In the genomic region with DNA sequence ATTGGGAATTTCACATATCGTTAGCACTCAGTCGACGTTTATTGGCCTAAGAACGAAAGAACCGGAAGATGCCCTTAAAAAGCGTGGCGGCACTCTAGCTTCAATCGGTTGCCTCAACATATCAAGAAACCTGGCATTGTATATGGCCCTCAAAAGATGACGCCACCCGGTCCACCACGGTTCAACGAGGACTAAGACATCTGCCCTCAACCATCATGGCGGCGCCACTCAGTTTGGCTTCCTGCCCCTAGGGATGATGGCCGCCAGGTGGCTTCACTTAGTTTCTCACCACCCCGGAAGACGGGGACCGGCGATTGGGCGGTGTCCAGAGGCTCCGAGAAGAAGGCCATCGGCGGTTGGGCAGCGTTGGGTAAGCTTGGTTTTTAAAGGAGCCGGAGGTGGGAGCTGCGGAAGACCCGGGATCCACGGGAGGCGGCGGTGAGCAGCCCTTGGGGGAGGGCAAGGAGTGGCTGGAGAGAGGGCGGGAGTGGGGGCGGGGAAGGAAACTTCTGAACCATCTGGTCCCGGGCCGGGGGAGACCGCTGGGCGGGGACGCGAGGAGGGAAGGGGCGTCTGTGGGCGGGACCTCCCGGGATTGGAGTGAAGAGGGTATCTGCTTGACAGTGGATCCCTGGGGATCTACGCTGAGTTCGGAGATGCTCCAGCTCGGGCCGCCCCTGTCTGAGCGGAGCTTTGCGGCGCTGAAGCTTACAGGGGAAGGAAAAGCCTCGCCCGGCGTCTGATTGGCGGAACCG, we compare ENCODE assay signal across 1 cellular context.
A peak's percentile ranks its signal among the peaks of the same experiment; 100 is the strongest.
TF ChIP-seq lines count a peak whose summit lies in the region.

Gene PRR14, plus strand, starts transcription at position 592 of the 755 bp plus-strand sequence. CDS start 686 bp downstream, outside the sequence.

TF ChIP-seq in HepG2, 621 proteins besides CTCF, POLR2A, EP300 and RAD21 (continued from another document and continues in another):
- TF ChIP-seq, protein P1, sequence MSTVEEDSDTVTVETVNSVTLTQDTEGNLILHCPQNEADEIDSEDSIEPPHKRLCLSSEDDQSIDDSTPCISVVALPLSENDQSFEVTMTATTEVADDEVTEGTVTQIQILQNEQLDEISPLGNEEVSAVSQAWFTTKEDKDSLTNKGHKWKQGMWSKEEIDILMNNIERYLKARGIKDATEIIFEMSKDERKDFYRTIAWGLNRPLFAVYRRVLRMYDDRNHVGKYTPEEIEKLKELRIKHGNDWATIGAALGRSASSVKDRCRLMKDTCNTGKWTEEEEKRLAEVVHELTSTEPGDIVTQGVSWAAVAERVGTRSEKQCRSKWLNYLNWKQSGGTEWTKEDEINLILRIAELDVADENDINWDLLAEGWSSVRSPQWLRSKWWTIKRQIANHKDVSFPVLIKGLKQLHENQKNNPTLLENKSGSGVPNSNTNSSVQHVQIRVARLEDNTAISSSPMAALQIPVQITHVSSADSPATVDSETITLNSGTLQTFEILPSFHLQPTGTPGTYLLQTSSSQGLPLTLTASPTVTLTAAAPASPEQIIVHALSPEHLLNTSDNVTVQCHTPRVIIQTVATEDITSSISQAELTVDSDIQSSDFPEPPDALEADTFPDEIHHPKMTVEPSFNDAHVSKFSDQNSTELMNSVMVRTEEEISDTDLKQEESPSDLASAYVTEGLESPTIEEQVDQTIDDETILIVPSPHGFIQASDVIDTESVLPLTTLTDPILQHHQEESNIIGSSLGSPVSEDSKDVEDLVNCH (CRISPR knock-in tag; IDR thresholded peaks at IDR 0.05): 0 out of 2 replicates have a peak, but pooled peaks have one; percentile 47
- TF ChIP-seq ZFP62 (CRISPR knock-in tag; IDR thresholded peaks at IDR 0.05) (no peak), ZMAT5 (CRISPR knock-in tag; IDR thresholded peaks at IDR 0.05; ENCODE audit: borderline replicate concordance, low read depth) (no peak), XBP1 (CRISPR knock-in tag; IDR thresholded peaks at IDR 0.05) (no peak), ZNF124 (CRISPR knock-in tag; IDR thresholded peaks at IDR 0.05) (no peak), SIX4 (CRISPR knock-in tag; IDR thresholded peaks at IDR 0.05) (no peak), KIAA2018 (CRISPR knock-in tag; IDR thresholded peaks at IDR 0.05; ENCODE audit: borderline replicate concordance) (no peak), ZNF143 (CRISPR knock-in tag; IDR thresholded peaks at IDR 0.05) (peak; percentile 80), PHF20 (CRISPR knock-in tag; IDR thresholded peaks at IDR 0.05) (peak; percentile 86), KDM5B (CRISPR knock-in tag; IDR thresholded peaks at IDR 0.05; ENCODE audit: borderline replicate concordance) (0 out of 2 replicates have a peak, but pooled peaks have one; percentile 21), ZZZ3 (CRISPR knock-in tag; IDR thresholded peaks at IDR 0.05; ENCODE audit: borderline replicate concordance) (0 out of 2 replicates have a peak, but pooled peaks have one; percentile 54), NFIB (CRISPR knock-in tag; IDR thresholded peaks at IDR 0.05; ENCODE audit: borderline replicate concordance) (no peak), ZNF557 (CRISPR knock-in tag; IDR thresholded peaks at IDR 0.05) (0 out of 2 replicates have a peak, but pooled peaks have one; percentile 2), ZNF281 (CRISPR knock-in tag; IDR thresholded peaks at IDR 0.05; ENCODE audit: borderline replicate concordance) (peak; percentile 87; the same call in 1 of the 2 replicates), ZNF776 (CRISPR knock-in tag; IDR thresholded peaks at IDR 0.05) (no peak), ZNF678 (CRISPR knock-in tag; IDR thresholded peaks at IDR 0.05) (no peak), KDM1A (CRISPR knock-in tag; IDR thresholded peaks at IDR 0.05) (no peak), ZNF816 (CRISPR knock-in tag; IDR thresholded peaks at IDR 0.05; ENCODE audit: borderline replicate concordance) (no peak), FOXP1 (IDR thresholded peaks at IDR 0.05) (no peak), FOXP1 (CRISPR knock-in tag; IDR thresholded peaks at IDR 0.05) (no peak), ZNF598 (CRISPR knock-in tag; IDR thresholded peaks at IDR 0.05; ENCODE audit: borderline replicate concordance) (0 out of 2 replicates have a peak, but pooled peaks have one; percentile 10), ZFP82 (CRISPR knock-in tag; IDR thresholded peaks at IDR 0.05; ENCODE audit: borderline replicate concordance) (0 out of 2 replicates have a peak, but pooled peaks have one; percentile 11), TAF15 (IDR thresholded peaks at IDR 0.05; ENCODE audit: low read depth, low read length, poor library complexity, severe bottlenecking) (peak; percentile 83), KAT8 (CRISPR knock-in tag; IDR thresholded peaks at IDR 0.05) (peak; percentile 93), ZNF605 (CRISPR knock-in tag; IDR thresholded peaks at IDR 0.05) (no peak), ZNF451 (CRISPR knock-in tag; IDR thresholded peaks at IDR 0.05) (no peak), ZNF337 (CRISPR knock-in tag; IDR thresholded peaks at IDR 0.05; ENCODE audit: borderline replicate concordance, low read depth) (peak; percentile 49; the same call in 1 of the 2 replicates), MED8 (CRISPR knock-in tag; IDR thresholded peaks at IDR 0.05; ENCODE audit: insufficient replicate concordance) (peak; percentile 44), SUZ12 (IDR thresholded peaks at IDR 0.05; ENCODE audit: low read depth, low read length) (no peak), ZNF101 (CRISPR knock-in tag; IDR thresholded peaks at IDR 0.05; ENCODE audit: borderline replicate concordance, low read depth) (no peak), MEIS2 (CRISPR knock-in tag; IDR thresholded peaks at IDR 0.05) (peak; percentile 17; the same call in 1 of the 2 replicates)
- TF ChIP-seq, protein P2, sequence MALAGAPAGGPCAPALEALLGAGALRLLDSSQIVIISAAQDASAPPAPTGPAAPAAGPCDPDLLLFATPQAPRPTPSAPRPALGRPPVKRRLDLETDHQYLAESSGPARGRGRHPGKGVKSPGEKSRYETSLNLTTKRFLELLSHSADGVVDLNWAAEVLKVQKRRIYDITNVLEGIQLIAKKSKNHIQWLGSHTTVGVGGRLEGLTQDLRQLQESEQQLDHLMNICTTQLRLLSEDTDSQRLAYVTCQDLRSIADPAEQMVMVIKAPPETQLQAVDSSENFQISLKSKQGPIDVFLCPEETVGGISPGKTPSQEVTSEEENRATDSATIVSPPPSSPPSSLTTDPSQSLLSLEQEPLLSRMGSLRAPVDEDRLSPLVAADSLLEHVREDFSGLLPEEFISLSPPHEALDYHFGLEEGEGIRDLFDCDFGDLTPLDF (CRISPR knock-in tag; IDR thresholded peaks at IDR 0.05): no peak
- TF ChIP-seq, protein P3, sequence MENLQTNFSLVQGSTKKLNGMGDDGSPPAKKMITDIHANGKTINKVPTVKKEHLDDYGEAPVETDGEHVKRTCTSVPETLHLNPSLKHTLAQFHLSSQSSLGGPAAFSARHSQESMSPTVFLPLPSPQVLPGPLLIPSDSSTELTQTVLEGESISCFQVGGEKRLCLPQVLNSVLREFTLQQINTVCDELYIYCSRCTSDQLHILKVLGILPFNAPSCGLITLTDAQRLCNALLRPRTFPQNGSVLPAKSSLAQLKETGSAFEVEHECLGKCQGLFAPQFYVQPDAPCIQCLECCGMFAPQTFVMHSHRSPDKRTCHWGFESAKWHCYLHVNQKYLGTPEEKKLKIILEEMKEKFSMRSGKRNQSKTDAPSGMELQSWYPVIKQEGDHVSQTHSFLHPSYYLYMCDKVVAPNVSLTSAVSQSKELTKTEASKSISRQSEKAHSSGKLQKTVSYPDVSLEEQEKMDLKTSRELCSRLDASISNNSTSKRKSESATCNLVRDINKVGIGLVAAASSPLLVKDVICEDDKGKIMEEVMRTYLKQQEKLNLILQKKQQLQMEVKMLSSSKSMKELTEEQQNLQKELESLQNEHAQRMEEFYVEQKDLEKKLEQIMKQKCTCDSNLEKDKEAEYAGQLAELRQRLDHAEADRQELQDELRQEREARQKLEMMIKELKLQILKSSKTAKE (CRISPR knock-in tag; IDR thresholded peaks at IDR 0.05; ENCODE audit: borderline replicate concordance): no peak
- TF ChIP-seq, protein P4, sequence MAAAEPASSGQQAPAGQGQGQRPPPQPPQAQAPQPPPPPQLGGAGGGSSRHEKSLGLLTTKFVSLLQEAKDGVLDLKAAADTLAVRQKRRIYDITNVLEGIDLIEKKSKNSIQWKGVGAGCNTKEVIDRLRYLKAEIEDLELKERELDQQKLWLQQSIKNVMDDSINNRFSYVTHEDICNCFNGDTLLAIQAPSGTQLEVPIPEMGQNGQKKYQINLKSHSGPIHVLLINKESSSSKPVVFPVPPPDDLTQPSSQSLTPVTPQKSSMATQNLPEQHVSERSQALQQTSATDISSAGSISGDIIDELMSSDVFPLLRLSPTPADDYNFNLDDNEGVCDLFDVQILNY (CRISPR knock-in tag; conservative IDR thresholded peaks at IDR 0.05): no peak
- TF ChIP-seq, protein P5, sequence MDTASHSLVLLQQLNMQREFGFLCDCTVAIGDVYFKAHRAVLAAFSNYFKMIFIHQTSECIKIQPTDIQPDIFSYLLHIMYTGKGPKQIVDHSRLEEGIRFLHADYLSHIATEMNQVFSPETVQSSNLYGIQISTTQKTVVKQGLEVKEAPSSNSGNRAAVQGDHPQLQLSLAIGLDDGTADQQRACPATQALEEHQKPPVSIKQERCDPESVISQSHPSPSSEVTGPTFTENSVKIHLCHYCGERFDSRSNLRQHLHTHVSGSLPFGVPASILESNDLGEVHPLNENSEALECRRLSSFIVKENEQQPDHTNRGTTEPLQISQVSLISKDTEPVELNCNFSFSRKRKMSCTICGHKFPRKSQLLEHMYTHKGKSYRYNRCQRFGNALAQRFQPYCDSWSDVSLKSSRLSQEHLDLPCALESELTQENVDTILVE (CRISPR knock-in tag; IDR thresholded peaks at IDR 0.05): no peak; the same call in 1 of the 2 replicates
